ENCODE assay signal across 8 cellular contexts in the genomic region with DNA sequence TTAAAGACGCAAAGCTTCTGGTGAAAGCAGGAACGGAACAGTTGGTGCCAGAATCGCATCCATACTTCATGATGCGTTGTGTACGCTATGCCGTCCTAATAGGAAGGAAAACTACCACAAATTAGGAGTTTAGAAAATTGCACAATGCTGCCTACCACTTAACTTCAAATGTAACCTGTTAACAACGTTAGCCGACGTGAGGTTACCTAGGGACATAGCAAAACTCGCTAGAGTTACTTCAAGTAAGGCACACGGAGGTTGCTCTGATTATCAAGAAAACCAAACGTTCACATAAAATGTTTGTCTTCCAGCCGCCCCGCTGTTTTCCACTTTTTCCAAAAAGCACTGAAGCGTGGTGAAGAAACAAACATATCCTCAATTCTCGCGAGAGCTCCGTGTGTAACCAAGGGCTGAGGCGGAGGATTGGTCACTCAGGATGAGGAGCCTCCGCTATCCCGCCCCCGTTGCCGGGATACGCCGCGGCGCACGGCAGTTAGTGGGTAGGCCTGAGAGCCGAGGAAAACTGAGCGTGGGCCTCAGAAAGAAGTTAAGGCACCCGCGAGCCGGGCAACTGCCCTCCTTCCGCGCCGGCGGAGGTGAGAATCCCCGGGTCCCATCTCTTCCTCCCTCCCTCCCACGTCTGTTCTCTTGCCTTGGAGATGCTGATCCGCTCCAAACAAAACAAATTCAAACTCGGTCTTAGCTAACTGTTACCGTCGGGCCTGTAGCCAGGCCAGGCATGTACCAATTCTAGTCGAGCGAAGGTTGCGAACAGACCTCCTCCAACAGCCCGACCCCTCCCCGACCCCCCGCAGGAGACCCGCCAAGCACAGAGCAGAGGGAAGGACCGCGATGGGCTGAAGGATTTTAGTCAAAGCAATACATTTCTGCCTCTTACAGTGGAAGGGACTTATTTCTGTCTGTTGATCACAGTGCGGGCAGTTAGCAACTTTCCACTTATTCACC.
DNase-seq lines count a peak whose midpoint lies in the region; ATAC-seq and TF ChIP-seq lines count a peak whose summit lies in the region.

Gene IFT74 (plus strand): TSS at position 492 of the 966 bp plus-strand sequence. CDS start 5,556 bp downstream, outside the sequence.

- no peaks in the 10 kb centered on the region for H3K27me3 Mint-ChIP-seq in nephron (ENCODE audit: low read depth)

- peak within 1 kb of the TSS; percentile 99 to 100 (median 100) for H3K27ac Mint-ChIP-seq in nephron

- peaks cover 10% of the 10 kb centered on the region for H3K4me1 Mint-ChIP-seq in nephron

- DNase-seq in EH (ENCODE audit: low read depth) (peak; percentile 99), GOT3 (lab: John Stamatoyannopoulos, UW) (peak; percentile 52), LoVo (ENCODE audit: low spot score) (peak; percentile 97), SHP77 (lab: John Stamatoyannopoulos, UW) (peak; percentile 95 to 96), activated gamma-delta T cell (lab: John Stamatoyannopoulos, UW) (peak; percentile 90), fibroblast of the conjunctiva (ENCODE audit: low read depth) (peak; percentile 96)
- peak; percentile 93 for DNase-seq in stimulated activated naive CD8-positive, alpha-beta T cell treated with anti-CD3 and anti-CD28 coated beads, Interleukin-15, Interleukin-2, amounts not matched to agents 100 U/mL and 50 U/mL, for 24 hours

- no peaks in the 10 kb centered on the region for H3K9me3 Mint-ChIP-seq in nephron

- peaks cover 7% of the 10 kb centered on the region for H3K36me3 Mint-ChIP-seq in nephron (ENCODE audit: low read depth)

- no peak for TF ChIP-seq CTCF in nephron (IDR thresholded peaks at IDR 0.05; ENCODE audit: unreplicated experiment in 3 of 3)

- ATAC-seq in stimulated activated naive CD8-positive, alpha-beta T cell treated with anti-CD3 and anti-CD28 coated beads, Interleukin-15, Interleukin-2, amounts not matched to agents 100 U/mL and 50 U/mL, for 24 hours = peak; percentile 100

- peak within 1 kb of the TSS; percentile 93 to 98 (median 96) for H3K4me3 Mint-ChIP-seq in nephron

Comparison
In these comparisons a context has a peak if more than half of its experiments do, and no peak if none do; other contexts are left out.
1. Peak in every context shown above with its lines: DNase-seq and ATAC-seq.